In genomic region chr1:1137256-1138045, GRCh38 we compare ENCODE assay signal across 8 cellular contexts. TPM values are rescaled to one million over a fixed set of nuclear protein-coding genes. Genes with fewer than 3 reads are reported as not detected.
A peak's percentile ranks its signal among the peaks of the same experiment; 100 is the strongest.
DNase-seq lines count a peak whose midpoint lies in the region; ATAC-seq and TF ChIP-seq lines count a peak whose summit lies in the region.

No MANE protein-coding gene starts in this region.

- H3K4me3 ChIP-seq in BLaER1 treated with 17β-estradiol and CSF1 and Interleukin-3, amounts not matched to agents 10 nM and 100 nM, result peak overlapping the region in 5 of 10 experiments; percentile 32 to 60 (median 44); a peak in 7 of 20 replicates
- H3K4me3 ChIP-seq in lower lobe of right lung (peak overlapping the region; percentile 40), transverse colon (peak overlapping the region; percentile 23 to 49 (median 34)), heart left ventricle (peak overlapping the region in 1 of 12 donors; percentile 37)

- ATAC-seq in HG03103 (IDR thresholded peaks at IDR 0.05; ENCODE audit: low read depth, unreplicated experiment) (peak; percentile 49), lower lobe of right lung (peak; percentile 70 to 75), heart left ventricle (no peak), left ventricle myocardium superior (no peak)

- peaks cover 0 to 53% (median 0%) of the 10 kb centered on the region in 11 experiments; a peak in 12 of 22 replicates for H3K27me3 ChIP-seq in BLaER1 treated with 17β-estradiol and CSF1 and Interleukin-3, amounts not matched to agents 10 nM and 100 nM
- peaks cover 10% of the 10 kb centered on the region for H3K27me3 ChIP-seq in lower lobe of right lung (ENCODE audit: low read depth)
- H3K27me3 ChIP-seq in transverse colon, result peaks cover 13% of the 10 kb centered on the region
- H3K27me3 ChIP-seq in heart left ventricle, result peaks cover 14 to 37% (median 23%) of the 10 kb centered on the region in 9 donors

- no peak overlapping the region for H3K27ac ChIP-seq in BLaER1 treated with 17β-estradiol and CSF1 and Interleukin-3, amounts not matched to agents 10 nM and 100 nM
- peak overlapping the region; percentile 11 for H3K27ac ChIP-seq in lower lobe of right lung
- peak overlapping the region; percentile 88 to 93 (median 92) for H3K27ac ChIP-seq in transverse colon
- H3K27ac ChIP-seq in heart left ventricle, result no peak overlapping the region

- TF ChIP-seq CTCF in lower lobe of right lung (IDR thresholded peaks at IDR 0.05) (no peak), transverse colon (IDR thresholded peaks at IDR 0.05) (no peak), heart left ventricle (IDR thresholded peaks at IDR 0.05) (no peak)

- intact Hi-C loops in activated CD4-positive, alpha-beta memory T cell treated with anti-CD3 and anti-CD28 coated beads for 36 hours (cut with micrococcal nuclease), result loop anchor here (1.0 to 2.0 kb wide), 2 partner anchors 21 to 69 kb away; partner anchors contain the start of genes C1orf159 and TNFRSF18
- intact Hi-C loops in lower lobe of right lung (cut with DNase I), result no loop called here
- intact Hi-C loops in transverse colon (cut with DNase I; ENCODE audit: low total_unique reads), result loop anchor here (1.0 kb wide), 1 partner anchor 48 kb away; no protein-coding TSS in a partner anchor
- intact Hi-C loops in heart left ventricle (cut with DNase I), result no loop called here
- intact Hi-C loops in left ventricle myocardium superior (cut with micrococcal nuclease), result no loop called here

- H3K9me3 ChIP-seq in BLaER1 treated with 17β-estradiol and CSF1 and Interleukin-3, amounts not matched to agents 10 nM and 100 nM (replicated peaks in 1 of 11), result no peaks in the 10 kb centered on the region
- H3K9me3 ChIP-seq in lower lobe of right lung (no peaks in the 10 kb centered on the region), transverse colon (no peaks in the 10 kb centered on the region), heart left ventricle (no peaks in the 10 kb centered on the region)

- H3K9me3 Mint-ChIP-seq in activated CD4-positive, alpha-beta memory T cell treated with anti-CD3 and anti-CD28 coated beads for 36 hours, result no peaks in the 10 kb centered on the region

- no peaks in the 10 kb centered on the region for H3K36me3 Mint-ChIP-seq in activated CD4-positive, alpha-beta memory T cell treated with anti-CD3 and anti-CD28 coated beads for 36 hours

- H3K27ac Mint-ChIP-seq in activated CD4-positive, alpha-beta memory T cell treated with anti-CD3 and anti-CD28 coated beads for 36 hours, result peak overlapping the region; percentile 72

- H3K27me3 Mint-ChIP-seq in activated CD4-positive, alpha-beta memory T cell treated with anti-CD3 and anti-CD28 coated beads for 36 hours, result no peaks in the 10 kb centered on the region

- H4K20me1 ChIP-seq in BLaER1 treated with 17β-estradiol and CSF1 and Interleukin-3, amounts not matched to agents 10 nM and 100 nM, result peaks cover 0 to 24% (median 0%) of the 10 kb centered on the region in 11 experiments; a peak in 6 of 22 replicates

- TF ChIP-seq POLR2A in transverse colon (IDR thresholded peaks at IDR 0.05) (no peak), heart left ventricle (IDR thresholded peaks at IDR 0.05) (no peak)

- H3K4me1 Mint-ChIP-seq in activated CD4-positive, alpha-beta memory T cell treated with anti-CD3 and anti-CD28 coated beads for 36 hours (ENCODE audit: low read depth), result peaks cover 12% of the 10 kb centered on the region

- H3K4me3 Mint-ChIP-seq in activated CD4-positive, alpha-beta memory T cell treated with anti-CD3 and anti-CD28 coated beads for 36 hours, result no peak overlapping the region

- POLR2A ChIA-PET in activated CD4-positive, alpha-beta memory T cell treated with anti-CD3 and anti-CD28 coated beads for 36 hours (lab: Charles Lee), result no interaction called here

- in situ Hi-C loops in transverse colon (cut with MboI; ENCODE audit: low pct_ligation_motif_present in 1 of 4, low pct_unique_long_range_greater_than_20kb in 1 of 4, low sequenced_read_pairs in 3 of 4), result no loop called here

- CTCF ChIA-PET in activated CD4-positive, alpha-beta memory T cell treated with anti-CD3 and anti-CD28 coated beads for 36 hours (lab: Charles Lee), result no interaction called here

- H3K4me1 ChIP-seq in BLaER1 treated with 17β-estradiol and CSF1 and Interleukin-3, amounts not matched to agents 10 nM and 100 nM, result peaks cover 12 to 77% (median 72%) of the 10 kb centered on the region in 10 experiments
- H3K4me1 ChIP-seq in lower lobe of right lung (peaks cover 8% of the 10 kb centered on the region), transverse colon (peaks cover 12 to 57% (median 39%) of the 10 kb centered on the region in 4 donors), heart left ventricle (peaks cover 0 to 12% (median 0%) of the 10 kb centered on the region in 12 donors)

- H3K9ac ChIP-seq in BLaER1 treated with 17β-estradiol and CSF1 and Interleukin-3, amounts not matched to agents 10 nM and 100 nM, result peak overlapping the region in 4 of 11 experiments; percentile 26 to 31 (median 30); a peak in 1 of 22 replicates

- TF ChIP-seq EP300 in transverse colon (IDR thresholded peaks at IDR 0.05; ENCODE audit: low read depth), result no peak

- 6 to 15% methylated on average over 6 to 21 of the region's 36 CpGs for WGBS in transverse colon (ENCODE audit: low coverage in 1 of 2), 2 donors
- WGBS in heart left ventricle, 4 donors, result 16 to 62% (median 24%) methylated on average over 10 to 36 of the region's 36 CpGs

- DNase-seq in activated CD4-positive, alpha-beta memory T cell treated with anti-CD3 and anti-CD28 coated beads for 36 hours, result peak; percentile 82
- DNase-seq in lower lobe of right lung (no peak), transverse colon (peak; percentile 80), heart left ventricle (no peak), left ventricle myocardium superior (no peak), AG20443 (ENCODE audit: low spot score) (no peak)

- peak overlapping the region; percentile 80 to 99 (median 89) for H3K4me2 ChIP-seq in BLaER1 treated with 17β-estradiol and CSF1 and Interleukin-3, amounts not matched to agents 10 nM and 100 nM

- H3K36me3 ChIP-seq in BLaER1 treated with 17β-estradiol and CSF1 and Interleukin-3, amounts not matched to agents 10 nM and 100 nM, result no peaks in the 10 kb centered on the region
- H3K36me3 ChIP-seq in lower lobe of right lung (no peaks in the 10 kb centered on the region), transverse colon (no peaks in the 10 kb centered on the region), heart left ventricle (no peaks in the 10 kb centered on the region)

RNA-seq across cellular contexts. Expression of gene C1orf159, which starts 21.6 kb away (rescaled TPM):
- total RNA-seq in activated CD4-positive, alpha-beta memory T cell treated with anti-CD3 and anti-CD28 coated beads for 36 hours, result 10 to 100 TPM; 19.5 to 20.5 TPM
- total RNA-seq in lower lobe of right lung, result 11.7 TPM
- 100 to 1,000 TPM in 1 of 4 donors, 10 to 100 TPM in 3; 23.6 to 108 (median 47.3) TPM for total RNA-seq in transverse colon
- total RNA-seq in heart left ventricle, result 1 to 10 TPM; 3.7 to 6.6 (median 4.2) TPM
- polyA plus RNA-seq in heart left ventricle, result 1 to 10 TPM; 7.1 to 7.2 TPM
- total RNA-seq in left ventricle myocardium superior, result 4.0 TPM

RNA-seq across cellular contexts. Expression of gene TTLL10, which starts 36.2 kb away (rescaled TPM):
- not detected for total RNA-seq in activated CD4-positive, alpha-beta memory T cell treated with anti-CD3 and anti-CD28 coated beads for 36 hours
- 6.6 TPM for total RNA-seq in lower lobe of right lung
- total RNA-seq in transverse colon, result under 1 TPM in 2 of 4 donors, not detected in 2; 0.40 to 0.48 TPM
- total RNA-seq in heart left ventricle, result under 1 TPM in 5 of 9 donors, not detected in 4; 0.14 to 0.53 (median 0.27) TPM
- under 1 TPM; 0.03 to 0.19 TPM for polyA plus RNA-seq in heart left ventricle
- total RNA-seq in left ventricle myocardium superior, result not detected

Comparison
In these comparisons a context has a peak if more than half of its experiments do, and no peak if none do; other contexts are left out.
1. H3K27ac ChIP-seq: peak in lower lobe of right lung (single experiment) and transverse colon (4 of 4); none in BLaER1 treated with 17β-estradiol and CSF1 and Interleukin-3, amounts not matched to agents 10 nM and 100 nM (0 of 11) and heart left ventricle (0 of 12).
2. ATAC-seq: peak in HG03103 (single experiment) and lower lobe of right lung (2 of 2); none in heart left ventricle (0 of 4) and left ventricle myocardium superior (single experiment).
3. DNase-seq: peak in activated CD4-positive, alpha-beta memory T cell treated with anti-CD3 and anti-CD28 coated beads for 36 hours (single experiment) and transverse colon (single experiment); none in lower lobe of right lung (single experiment), heart left ventricle (0 of 5), left ventricle myocardium superior (single experiment) and AG20443 (single experiment).
4. intact Hi-C loops: an anchor here in activated CD4-positive, alpha-beta memory T cell treated with anti-CD3 and anti-CD28 coated beads for 36 hours (1.0 to 2.0 kb wide) and transverse colon (1.0 kb wide); none called in lower lobe of right lung, heart left ventricle and left ventricle myocardium superior.